ENCODE assay signal across 13 cellular contexts in the genomic region with DNA sequence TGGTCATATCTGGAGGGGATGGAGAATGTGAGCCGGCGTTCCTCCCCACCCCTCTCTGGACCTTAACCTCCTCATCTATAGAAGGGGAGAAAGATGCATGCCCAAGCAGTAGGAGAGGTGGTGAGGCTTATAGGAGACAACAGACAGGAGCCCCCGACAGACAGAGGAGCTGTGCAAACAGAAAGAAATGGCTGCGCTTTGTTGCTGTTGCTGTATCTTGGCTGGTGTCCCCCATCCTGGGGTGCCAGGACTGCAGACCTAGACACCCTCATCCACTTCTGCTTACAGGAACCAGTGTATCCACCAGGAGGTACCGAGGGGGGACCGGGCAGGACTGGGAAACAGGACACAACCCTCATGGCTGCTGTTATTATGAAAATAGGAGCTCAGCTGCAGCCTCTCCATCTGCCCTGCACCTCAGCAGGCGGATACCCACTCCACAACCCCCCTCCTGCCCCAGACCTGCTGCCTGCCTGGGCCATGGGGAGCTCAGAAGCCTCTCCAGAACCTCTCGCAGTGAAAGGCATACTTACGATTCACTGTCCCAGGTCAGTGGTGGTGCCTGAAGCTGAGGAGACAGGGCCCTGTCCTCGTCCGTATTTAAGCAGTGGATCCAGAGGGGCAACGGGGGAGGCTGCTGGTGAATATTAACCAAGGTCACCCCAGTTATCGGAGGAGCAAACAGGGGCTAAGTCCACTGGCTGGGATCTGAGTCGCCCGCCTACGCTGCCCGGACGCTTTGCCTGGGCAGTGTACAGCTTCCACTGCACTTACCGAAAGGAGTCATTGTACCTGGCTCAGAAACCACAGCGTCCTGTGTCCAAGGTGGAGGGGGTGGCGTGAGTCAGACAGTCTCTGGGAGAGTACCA. TPM values are rescaled to one million over a fixed set of nuclear protein-coding genes. Genes with fewer than 3 reads are reported as not detected.
DNase-seq lines count a peak whose midpoint lies in the region; ATAC-seq and TF ChIP-seq lines count a peak whose summit lies in the region.
"Had no signal": no experiment of that assay in that cellular context is flagged by ENCODE, and none has a peak within 500 bp of the region (broad histone marks: within the 10 kb centered on the region; RNA-seq: fewer than 3 reads in every experiment).

A gene (minus strand): TSS at position 576 of the 869 bp plus-strand sequence. CDS start 5,365 bp downstream, outside the sequence.

- H3K27ac ChIP-seq in lower lobe of right lung (peak within 1 kb of the TSS; percentile 85), aorta (ENCODE audit: low read depth in 1 of 2, low read length in 2 of 2) (no peak within 1 kb of the TSS), A673 (ENCODE audit: low read depth, low read length, poor library complexity, severe bottlenecking) (no peak within 1 kb of the TSS)
- H3K27ac ChIP-seq: left ventricle myocardium inferior had no signal

- H3K9me3 ChIP-seq in lower lobe of right lung (no peaks in the 10 kb centered on the region), aorta (ENCODE audit: control insufficient read depth, low read length) (no peaks in the 10 kb centered on the region), A673 (ENCODE audit: low read depth, low read length, poor library complexity, severe bottlenecking) (no peaks in the 10 kb centered on the region)
- H3K9me3 ChIP-seq: HAP-1, left ventricle myocardium inferior had no signal

- H3K27me3 ChIP-seq in lower lobe of right lung (ENCODE audit: low read depth) (no peaks in the 10 kb centered on the region), aorta (ENCODE audit: control insufficient read depth in 1 of 2, insufficient read depth in 2 of 2, low read length in 1 of 2) (no peaks in the 10 kb centered on the region), A673 (replicated peaks; ENCODE audit: insufficient read depth, low read depth, low read length, poor library complexity) (no peaks in the 10 kb centered on the region)

- TF ChIP-seq CTCF in natural killer cell (IDR thresholded peaks at IDR 0.05) (no peak), MCF 10A (IDR thresholded peaks at IDR 0.05; ENCODE audit: unreplicated experiment) (no peak), lower lobe of right lung (IDR thresholded peaks at IDR 0.05) (no peak), A673 (conservative IDR thresholded peaks at IDR 0.05; ENCODE audit: low read depth, low read length) (no peak)

- no peak within 1 kb of the TSS for H3K4me3 Mint-ChIP-seq in natural killer cell
- no peak within 1 kb of the TSS for H3K4me3 Mint-ChIP-seq in natural killer cell treated with Interleukin-12 subunit alpha and Interleukin-12 subunit beta and Interleukin-15 and Interleukin-18, amount 100 ng/mL, for 72 hours
- H3K4me3 Mint-ChIP-seq in MCF 10A (ENCODE audit: unreplicated experiment): peak within 1 kb of the TSS; percentile 25
- H3K4me3 Mint-ChIP-seq in activated naive CD4-positive, alpha-beta T cell treated with anti-CD3 and anti-CD28 coated beads, Interleukin-2, amount 10 ng/mL, durations not matched to agents 7 days and 5 days: no peak within 1 kb of the TSS
- H3K4me3 Mint-ChIP-seq: T-helper 1 cell treated with Interleukin-12 subunit alpha and Interleukin-12 subunit beta and Interleukin-4 antibody, amounts not matched to agents 30 μg/mL and 1 μg/mL, for 36 hours had no signal

- intact Hi-C loops in natural killer cell (cut with micrococcal nuclease): no loop called here
- intact Hi-C loops in MCF 10A (cut with micrococcal nuclease): no loop called here
- intact Hi-C loops in lower lobe of right lung (cut with DNase I): no loop called here
- intact Hi-C loops in aorta (cut with DNase I): no loop called here
- intact Hi-C loops in A673 (cut with micrococcal nuclease; ENCODE audit: unreplicated experiment): no loop called here

- H3K4me3 ChIP-seq in lower lobe of right lung (peak within 1 kb of the TSS; percentile 52), aorta (ENCODE audit: low read length in 2 of 2) (no peak within 1 kb of the TSS), A673 (ENCODE audit: low read depth, low read length, poor library complexity, severe bottlenecking) (no peak within 1 kb of the TSS)
- H3K4me3 ChIP-seq: HAP-1, left ventricle myocardium inferior had no signal

- no peak for DNase-seq in natural killer cell
- no peak for DNase-seq in natural killer cell treated with Interleukin-12 subunit alpha and Interleukin-12 subunit beta and Interleukin-15 and Interleukin-18, amount 100 ng/mL, for 72 hours (ENCODE audit: low spot score)
- DNase-seq in MCF 10A (ENCODE audit: unreplicated experiment): peak; percentile 91
- peak; percentile 70 for DNase-seq in lower lobe of right lung
- DNase-seq in aorta: no peak
- no peak for DNase-seq in A673 (ENCODE audit: low spot score)
- DNase-seq in activated naive CD4-positive, alpha-beta T cell treated with anti-CD3 and anti-CD28 coated beads, Interleukin-2, amount 10 ng/mL, durations not matched to agents 7 days and 5 days: no peak
- no peak for DNase-seq in medulla oblongata (ENCODE audit: extremely low spot score)
- DNase-seq: left ventricle myocardium inferior; NCI-H1092; NK-92 treated with Interleukin-12 subunit alpha and Interleukin-12 subunit beta, amount 100 ng/mL, for 24 hours had no signal

- 86 to 88% methylated on average over 20 to 21 of the region's 21 CpGs for WGBS in aorta, 2 donors

- H3K36me3 ChIP-seq in lower lobe of right lung: no peaks in the 10 kb centered on the region
- H3K36me3 ChIP-seq in aorta (ENCODE audit: control insufficient read depth in 1 of 2, insufficient read depth in 2 of 2, low read length in 1 of 2): no peaks in the 10 kb centered on the region
- H3K36me3 ChIP-seq in A673 (ENCODE audit: insufficient read depth, low read length, poor library complexity, severe bottlenecking): no peaks in the 10 kb centered on the region
- H3K36me3 ChIP-seq: HAP-1, left ventricle myocardium inferior had no signal

- BruUV-seq in MCF 10A (replicated peaks; lab: Mats Ljungman, UMichigan): no TSS peak
- no TSS peak for BruUV-seq in A673 (replicated peaks; lab: Mats Ljungman, UMichigan)

- peaks cover 0 to 8% of the 10 kb centered on the region in 2 donors for H3K4me1 Mint-ChIP-seq in natural killer cell
- H3K4me1 Mint-ChIP-seq in natural killer cell treated with Interleukin-12 subunit alpha and Interleukin-12 subunit beta and Interleukin-15 and Interleukin-18, amount 100 ng/mL, for 72 hours (ENCODE audit: low read depth in 2 of 2): peaks cover 0 to 19% of the 10 kb centered on the region in 2 donors
- peaks cover 42% of the 10 kb centered on the region for H3K4me1 Mint-ChIP-seq in MCF 10A (ENCODE audit: insufficient read depth, unreplicated experiment)
- peaks cover 12% of the 10 kb centered on the region for H3K4me1 Mint-ChIP-seq in activated naive CD4-positive, alpha-beta T cell treated with anti-CD3 and anti-CD28 coated beads, Interleukin-2, amount 10 ng/mL, durations not matched to agents 7 days and 5 days

- H3K4me1 ChIP-seq in lower lobe of right lung: peaks cover 65% of the 10 kb centered on the region
- H3K4me1 ChIP-seq in aorta (ENCODE audit: control insufficient read depth in 1 of 2, insufficient read depth in 2 of 2, low read length in 2 of 2): no peaks in the 10 kb centered on the region
- no peaks in the 10 kb centered on the region for H3K4me1 ChIP-seq in A673 (ENCODE audit: insufficient read depth, low read length, poor library complexity, severe bottlenecking)
- H3K4me1 ChIP-seq: HAP-1, left ventricle myocardium inferior had no signal

- POLR2A ChIA-PET in MCF 10A (lab: Yijun Ruan, JAX): interaction anchor here (0.7 to 1.1 kb wide), 2 partner anchors 29 to 42 kb away, joined by 3 read pairs; no protein-coding TSS in a partner anchor
- POLR2A ChIA-PET in A673 (lab: Charles Lee; ENCODE audit: low non-redundant PET): no interaction called here

- H3K9me3 Mint-ChIP-seq in natural killer cell (no peaks in the 10 kb centered on the region), MCF 10A (ENCODE audit: unreplicated experiment) (no peaks in the 10 kb centered on the region)
- no peaks in the 10 kb centered on the region for H3K9me3 Mint-ChIP-seq in natural killer cell treated with Interleukin-12 subunit alpha and Interleukin-12 subunit beta and Interleukin-15 and Interleukin-18, amount 100 ng/mL, for 72 hours
- no peaks in the 10 kb centered on the region for H3K9me3 Mint-ChIP-seq in activated naive CD4-positive, alpha-beta T cell treated with anti-CD3 and anti-CD28 coated beads, Interleukin-2, amount 10 ng/mL, durations not matched to agents 7 days and 5 days
- H3K9me3 Mint-ChIP-seq: T-helper 1 cell treated with Interleukin-12 subunit alpha and Interleukin-12 subunit beta and Interleukin-4 antibody, amounts not matched to agents 30 μg/mL and 1 μg/mL, for 36 hours had no signal

- H3K27me3 Mint-ChIP-seq in natural killer cell (ENCODE audit: low read depth in 2 of 2): no peaks in the 10 kb centered on the region
- H3K27me3 Mint-ChIP-seq in natural killer cell treated with Interleukin-12 subunit alpha and Interleukin-12 subunit beta and Interleukin-15 and Interleukin-18, amount 100 ng/mL, for 72 hours: peaks cover 0 to 2% of the 10 kb centered on the region in 2 donors
- no peaks in the 10 kb centered on the region for H3K27me3 Mint-ChIP-seq in MCF 10A (ENCODE audit: insufficient read depth, unreplicated experiment)
- H3K27me3 Mint-ChIP-seq in activated naive CD4-positive, alpha-beta T cell treated with anti-CD3 and anti-CD28 coated beads, Interleukin-2, amount 10 ng/mL, durations not matched to agents 7 days and 5 days: no peaks in the 10 kb centered on the region

- ATAC-seq in natural killer cell (no peak), lower lobe of right lung (peak; percentile 58 to 67), aorta (ENCODE audit: low FRiP score) (no peak)
- no peak for ATAC-seq in natural killer cell treated with Interleukin-12 subunit alpha and Interleukin-12 subunit beta and Interleukin-15 and Interleukin-18, amount 100 ng/mL, for 72 hours

- H3K36me3 Mint-ChIP-seq in natural killer cell (no peaks in the 10 kb centered on the region), MCF 10A (ENCODE audit: insufficient read depth, unreplicated experiment) (no peaks in the 10 kb centered on the region)
- H3K36me3 Mint-ChIP-seq in natural killer cell treated with Interleukin-12 subunit alpha and Interleukin-12 subunit beta and Interleukin-15 and Interleukin-18, amount 100 ng/mL, for 72 hours: no peaks in the 10 kb centered on the region
- no peaks in the 10 kb centered on the region for H3K36me3 Mint-ChIP-seq in activated naive CD4-positive, alpha-beta T cell treated with anti-CD3 and anti-CD28 coated beads, Interleukin-2, amount 10 ng/mL, durations not matched to agents 7 days and 5 days

- CTCF ChIA-PET in MCF 10A (lab: Yijun Ruan, JAX): interaction anchor here (0.5 to 1.4 kb wide), 4 partner anchors 14 to 1366 kb away, joined by 3 to 5 read pairs (median 4); no protein-coding TSS in a partner anchor
- CTCF ChIA-PET in A673 (lab: Charles Lee): no interaction called here
- CTCF ChIA-PET in activated naive CD4-positive, alpha-beta T cell treated with anti-CD3 and anti-CD28 coated beads, Interleukin-2, amount 10 ng/mL, durations not matched to agents 7 days and 5 days (lab: Charles Lee): no interaction called here

- H3K27ac Mint-ChIP-seq in natural killer cell (no peak within 1 kb of the TSS), MCF 10A (ENCODE audit: low read depth, unreplicated experiment) (peak within 1 kb of the TSS; percentile 66)
- no peak within 1 kb of the TSS for H3K27ac Mint-ChIP-seq in natural killer cell treated with Interleukin-12 subunit alpha and Interleukin-12 subunit beta and Interleukin-15 and Interleukin-18, amount 100 ng/mL, for 72 hours
- no peak within 1 kb of the TSS for H3K27ac Mint-ChIP-seq in activated naive CD4-positive, alpha-beta T cell treated with anti-CD3 and anti-CD28 coated beads, Interleukin-2, amount 10 ng/mL, durations not matched to agents 7 days and 5 days
- H3K27ac Mint-ChIP-seq: T-helper 1 cell treated with Interleukin-12 subunit alpha and Interleukin-12 subunit beta and Interleukin-4 antibody, amounts not matched to agents 30 μg/mL and 1 μg/mL, for 36 hours had no signal

RNA-seq across cellular contexts. Expression of the gene that starts here (rescaled TPM):
- 10 to 100 TPM; 12.7 to 65.3 (median 48.3) TPM for total RNA-seq in natural killer cell
- under 1 TPM in 1 of 2 donors, not detected in 1; 0.38 TPM for total RNA-seq in natural killer cell treated with Interleukin-12 subunit alpha and Interleukin-12 subunit beta and Interleukin-15 and Interleukin-18, amount 100 ng/mL, for 72 hours
- total RNA-seq in MCF 10A (2022): 38.1 and 42.5 TPM in 2 replicates
- total RNA-seq in lower lobe of right lung: 994 TPM
- 10 to 100 TPM; 17.8 to 23.1 TPM for total RNA-seq in aorta
- polyA plus RNA-seq in aorta: 10 to 100 TPM in 1 of 2 donors, 1 to 10 TPM in 1; 3.5 to 29.8 TPM
- total RNA-seq in A673 (2021): not detected in 2 replicates

Comparison
In these comparisons a context has a peak if more than half of its experiments do, and no peak if none do; other contexts are left out.
1. RNA of the gene that starts here (total RNA-seq): 994 TPM in lower lobe of right lung (single experiment); 12.7 to 65.3 TPM in natural killer cell, 38.1 to 42.5 TPM in MCF 10A, 17.8 to 23.1 TPM in aorta, 0.38 TPM in natural killer cell treated with Interleukin-12 subunit alpha and Interleukin-12 subunit beta and Interleukin-15 and Interleukin-18, amount 100 ng/mL, for 72 hours and not detected in A673; every median in the first group is over 10 times any median in the second.
2. ATAC-seq: peak in lower lobe of right lung (2 of 2); none in natural killer cell (0 of 3), natural killer cell treated with Interleukin-12 subunit alpha and Interleukin-12 subunit beta and Interleukin-15 and Interleukin-18, amount 100 ng/mL, for 72 hours (0 of 2) and aorta (single experiment).
3. DNase-seq: peak in MCF 10A (single experiment) and lower lobe of right lung (single experiment); none in natural killer cell (single experiment), natural killer cell treated with Interleukin-12 subunit alpha and Interleukin-12 subunit beta and Interleukin-15 and Interleukin-18, amount 100 ng/mL, for 72 hours (single experiment), aorta (0 of 2), A673 (single experiment), activated naive CD4-positive, alpha-beta T cell treated with anti-CD3 and anti-CD28 coated beads, Interleukin-2, amount 10 ng/mL, durations not matched to agents 7 days and 5 days (single experiment) and medulla oblongata (single experiment).